ENCODE assay signal across 9 cellular contexts in genomic region chr15:55744026-55744655, GRCh38. TPM values are rescaled to one million over a fixed set of nuclear protein-coding genes. Genes with fewer than 3 reads are reported as not detected.
DNase-seq lines count a peak whose midpoint lies in the region; ATAC-seq, FAIRE-seq and TF ChIP-seq lines count a peak whose summit lies in the region.
"Had no signal": no experiment of that assay in that cellular context is flagged by ENCODE, and none has a peak within 500 bp of the region (broad histone marks: within the 10 kb centered on the region; RNA-seq: fewer than 3 reads in every experiment).

No MANE protein-coding gene starts in this region.

- H3K4me1 Mint-ChIP-seq in astrocyte (ENCODE audit: low read depth, unreplicated experiment), result no peaks in the 10 kb centered on the region
- H3K4me1 Mint-ChIP-seq in MCF 10A (ENCODE audit: insufficient read depth, unreplicated experiment), result no peaks in the 10 kb centered on the region

- H3K27me3 Mint-ChIP-seq in astrocyte (ENCODE audit: low read depth, unreplicated experiment), result peaks cover 5% of the 10 kb centered on the region
- H3K27me3 Mint-ChIP-seq in MCF 10A (ENCODE audit: insufficient read depth, unreplicated experiment), result no peaks in the 10 kb centered on the region

- intact Hi-C loops in HepG2 (cut with micrococcal nuclease; ENCODE audit: unreplicated experiment) (no loop called here), right lobe of liver (cut with DNase I) (no loop called here), MCF 10A (cut with micrococcal nuclease) (no loop called here)

- H3K4me2 ChIP-seq in HepG2 (ENCODE audit: low read depth, low read length) (peak overlapping the region; percentile 89), astrocyte (ENCODE audit: low read length) (peak overlapping the region; percentile 98)

- H2AFZ ChIP-seq in HepG2 (ENCODE audit: low read length) (peak overlapping the region; percentile 94), astrocyte (ENCODE audit: low read depth, low read length) (no peak overlapping the region)

- ATAC-seq in HepG2 (no peak), right lobe of liver (no peak), HG02840 (IDR thresholded peaks at IDR 0.05; ENCODE audit: low FRiP score, unreplicated experiment) (no peak), HG03097 (IDR thresholded peaks at IDR 0.05; ENCODE audit: low FRiP score, unreplicated experiment) (no peak)

- BruUV-seq in HepG2 (replicated peaks; lab: Mats Ljungman, UMichigan) (no TSS peak), MCF 10A (replicated peaks; lab: Mats Ljungman, UMichigan) (no TSS peak)

- H3K27ac Mint-ChIP-seq in astrocyte (ENCODE audit: unreplicated experiment) (peak overlapping the region; percentile 54), MCF 10A (ENCODE audit: low read depth, unreplicated experiment) (no peak overlapping the region)

- peaks cover 22% of the 10 kb centered on the region for H3K79me2 ChIP-seq in HepG2 (ENCODE audit: insufficient read depth, low read length)
- H3K79me2 ChIP-seq in astrocyte (ENCODE audit: insufficient read depth, low read length), result no peaks in the 10 kb centered on the region

- no peak for FAIRE-seq in HepG2 (lab: Jason Lieb, UNC)
- no peak for FAIRE-seq in astrocyte (lab: Jason Lieb, UNC)
- FAIRE-seq: islet of Langerhans had no signal

- no peak for TF ChIP-seq RAD21 in HepG2 (CRISPR knock-in tag; IDR thresholded peaks at IDR 0.05)

- CTCF ChIA-PET in HepG2 (lab: Yijun Ruan, JAX; ENCODE audit: low intra/inter-chr PET ratio, low total read pairs), result no interaction called here
- CTCF ChIA-PET in MCF 10A (lab: Yijun Ruan, JAX), result interaction anchor here (0.6 to 3.0 kb wide), 3 partner anchors 9 to 94 kb away, joined by 3 to 20 read pairs (median 3); no protein-coding TSS in a partner anchor

- H3K4me3 Mint-ChIP-seq in astrocyte (ENCODE audit: unreplicated experiment) (peak overlapping the region; percentile 84), MCF 10A (ENCODE audit: unreplicated experiment) (no peak overlapping the region)

- no peaks in the 10 kb centered on the region for H3K27me3 ChIP-seq in HepG2 (ENCODE audit: control insufficient read depth in 1 of 2, insufficient read depth in 2 of 2, low read length in 2 of 2)
- H3K27me3 ChIP-seq in right lobe of liver, result peaks cover 0 to 7% of the 10 kb centered on the region in 2 donors
- peaks cover 19% of the 10 kb centered on the region for H3K27me3 ChIP-seq in astrocyte (ENCODE audit: insufficient read depth, low read length)
- peaks cover 6% of the 10 kb centered on the region for H3K27me3 ChIP-seq in muscle layer of duodenum (ENCODE audit: low read depth, low read length)

- H3K9ac ChIP-seq in HepG2 (ENCODE audit: insufficient read depth, low read depth, low read length) (peak overlapping the region; percentile 77), astrocyte (ENCODE audit: low read length) (peak overlapping the region; percentile 63)

- TF ChIP-seq POLR2A in HepG2 (IDR thresholded peaks at IDR 0.05; ENCODE audit: insufficient read depth in 1 of 2, low read depth in 2 of 2, low read length in 2 of 2) (no peak), right lobe of liver (IDR thresholded peaks at IDR 0.05) (no peak)

- DNase-seq in HepG2 (ENCODE audit: low spot score) (no peak), right lobe of liver (no peak), astrocyte (ENCODE audit: low read depth) (no peak), SIG-M5 treated with dmso at 0.1 percent for 504 hours (lab: John Stamatoyannopoulos, UW; ENCODE audit: unreplicated experiment) (no peak), MCF 10A (ENCODE audit: unreplicated experiment) (no peak)

- in situ Hi-C loops in HepG2 (cut with HindIII; ENCODE audit: extremely low pct_ligation_motif_present, low pct_unique_long_range_greater_than_20kb), result no loop called here

- H3K4me1 ChIP-seq in HepG2 (ENCODE audit: insufficient read depth, low read length), result peaks cover 34% of the 10 kb centered on the region
- H3K4me1 ChIP-seq in right lobe of liver, result peaks cover 0 to 19% (median 0%) of the 10 kb centered on the region in 4 donors
- no peaks in the 10 kb centered on the region for H3K4me1 ChIP-seq in astrocyte (ENCODE audit: insufficient read depth, low read length)
- H3K4me1 ChIP-seq in muscle layer of duodenum (ENCODE audit: control insufficient read depth in 1 of 2, insufficient read depth in 2 of 2, low read length in 2 of 2), result no peaks in the 10 kb centered on the region

- H3K9me3 ChIP-seq in HepG2 (ENCODE audit: low read length), result no peaks in the 10 kb centered on the region
- no peaks in the 10 kb centered on the region for H3K9me3 ChIP-seq in right lobe of liver
- H3K9me3 ChIP-seq in astrocyte (ENCODE audit: insufficient read depth, low read depth, low read length), result no peaks in the 10 kb centered on the region
- H3K9me3 ChIP-seq in muscle layer of duodenum (ENCODE audit: control insufficient read depth in 1 of 2, low read length in 2 of 2), result no peaks in the 10 kb centered on the region

- no peak for TF ChIP-seq EP300 in HepG2 (IDR thresholded peaks at IDR 0.05; ENCODE audit: low read depth in 2 of 2, low read length in 2 of 2)
- TF ChIP-seq EP300 in HepG2 (CRISPR knock-in tag; IDR thresholded peaks at IDR 0.05; ENCODE audit: borderline replicate concordance), result no peak

- peak overlapping the region; percentile 73 to 81 (median 79) for H3K4me3 ChIP-seq in HepG2 (replicated peaks in 1 of 3; ENCODE audit: insufficient read depth in 1 of 3, low read depth in 2 of 3, low read length in 3 of 3)
- H3K4me3 ChIP-seq in right lobe of liver, result no peak overlapping the region
- peak overlapping the region; percentile 63 for H3K4me3 ChIP-seq in astrocyte (ENCODE audit: insufficient read depth, low read depth, low read length)
- peak overlapping the region; percentile 57 to 96 for H3K4me3 ChIP-seq in muscle layer of duodenum (ENCODE audit: low read depth in 1 of 2, low read length in 2 of 2)

- H4K20me1 ChIP-seq in HepG2 (ENCODE audit: insufficient read depth, low read length) (no peaks in the 10 kb centered on the region), astrocyte (ENCODE audit: insufficient read depth, low read length) (no peaks in the 10 kb centered on the region)

- H3K27ac ChIP-seq in HepG2 (ENCODE audit: extremely low read length, insufficient read depth, low read length) (no peak overlapping the region), right lobe of liver (no peak overlapping the region), astrocyte (ENCODE audit: low read depth, low read length) (no peak overlapping the region), muscle layer of duodenum (ENCODE audit: low read length) (no peak overlapping the region)

- H3K36me3 Mint-ChIP-seq in astrocyte (ENCODE audit: low read depth, unreplicated experiment) (no peaks in the 10 kb centered on the region), MCF 10A (ENCODE audit: insufficient read depth, unreplicated experiment) (no peaks in the 10 kb centered on the region)

- H3K9me3 Mint-ChIP-seq in astrocyte (ENCODE audit: unreplicated experiment) (no peaks in the 10 kb centered on the region), MCF 10A (ENCODE audit: unreplicated experiment) (no peaks in the 10 kb centered on the region)

- no peak for TF ChIP-seq CTCF in HepG2 (CRISPR knock-in tag; IDR thresholded peaks at IDR 0.05)
- TF ChIP-seq CTCF in right lobe of liver (IDR thresholded peaks at IDR 0.05), result no peak
- no peak for TF ChIP-seq CTCF in astrocyte (IDR thresholded peaks at IDR 0.05; ENCODE audit: insufficient read depth, low read depth, low read length)
- no peak for TF ChIP-seq CTCF in MCF 10A (IDR thresholded peaks at IDR 0.05; ENCODE audit: unreplicated experiment)

- WGBS in HepG2 (ENCODE audit: low lambda C conversion rate), result 41% methylated on average over 16 of the region's 16 CpGs
- 70% methylated on average over 8 of the region's 16 CpGs for WGBS in right lobe of liver (ENCODE audit: insufficient coverage, low coverage, low lambda C conversion rate, missing lambda C conversion rate)

- H3K36me3 ChIP-seq in HepG2 (replicated peaks in 1 of 2; ENCODE audit: control insufficient read depth in 1 of 2, insufficient read depth in 2 of 2, low read length in 2 of 2) (peaks cover 0 to 5% of the 10 kb centered on the region in 2 experiments; a peak in 1 of 5 replicates), right lobe of liver (no peaks in the 10 kb centered on the region), astrocyte (ENCODE audit: insufficient read depth, low read length) (no peaks in the 10 kb centered on the region), muscle layer of duodenum (ENCODE audit: control insufficient read depth in 1 of 2, insufficient read depth in 2 of 2, low read length in 2 of 2) (no peaks in the 10 kb centered on the region)

- POLR2A ChIA-PET in HepG2 (lab: Yijun Ruan, JAX) (no interaction called here), MCF 10A (lab: Yijun Ruan, JAX) (interaction anchor here (0.6 kb wide), 1 partner anchor 50 kb away, joined by 3 read pairs; no protein-coding TSS in a partner anchor)

RNA-seq across cellular contexts. Expression of gene PRTG, which starts 1.2 kb away (rescaled TPM):
- 17.1 and 22.3 TPM in 2 replicates for total RNA-seq in HepG2 (2016; rRNA removed; fragmentation: Illumina TruSeq; extraction: Trizol)
- total RNA-seq in HepG2 (2016; cell fraction: cytosol; rRNA removed; fragmentation: Illumina TruSeq; extraction: Trizol; ENCODE audit: low read depth), result 2.3 and 2.9 TPM in 2 replicates
- 17.1 and 19.9 TPM in 2 replicates for total RNA-seq in HepG2 (2016; cell fraction: insoluble cytoplasmic fraction; rRNA removed; fragmentation: Illumina TruSeq; extraction: Trizol)
- 6.8 and 7.4 TPM in 2 replicates for total RNA-seq in HepG2 (2016; cell fraction: membrane; rRNA removed; fragmentation: Illumina TruSeq; extraction: Trizol)
- 37.3 and 41.9 TPM in 2 replicates for total RNA-seq in HepG2 (2016; cell fraction: nucleus; rRNA removed; fragmentation: Illumina TruSeq; extraction: Trizol)
- 9.7 and 13.2 TPM in 2 replicates for polyA plus RNA-seq in HepG2 (2011; rRNA removed)
- 6.9 and 9.7 TPM in 2 replicates for polyA plus RNA-seq in HepG2 (2011; cell fraction: cytosol; rRNA removed)
- 7.0 and 7.1 TPM in 2 replicates for polyA plus RNA-seq in HepG2 (2011; cell fraction: nucleus; rRNA removed)
- polyA plus RNA-seq in HepG2 (2012), result 11.5 and 14.3 TPM in 2 replicates
- 1.2 and 1.6 TPM in 2 replicates for polyA plus RNA-seq in HepG2 (2016; cell fraction: cytosol; fragmentation: Illumina TruSeq; extraction: Trizol; ENCODE audit: low read depth)
- 7.2 TPM in 2 replicates for polyA plus RNA-seq in HepG2 (2016; cell fraction: insoluble cytoplasmic fraction; fragmentation: Illumina TruSeq; extraction: Trizol; ENCODE audit: low read depth)
- polyA plus RNA-seq in HepG2 (2016; cell fraction: membrane; fragmentation: Illumina TruSeq; extraction: Trizol; ENCODE audit: low read depth), result 1.9 TPM in 2 replicates
- polyA plus RNA-seq in HepG2 (2016; cell fraction: nucleus; fragmentation: Illumina TruSeq; extraction: Trizol; ENCODE audit: insufficient read depth, low read depth), result 13.3 and 15.6 TPM in 2 replicates
- 13.5 and 48.7 TPM in 2 replicates for polyA minus RNA-seq in HepG2 (2011; rRNA and poly(A)+ RNA removed; ENCODE audit: low replicate concordance)
- 36.5 and 37.5 TPM in 2 replicates for polyA minus RNA-seq in HepG2 (2011; cell fraction: cytosol; rRNA and poly(A)+ RNA removed)
- polyA minus RNA-seq in HepG2 (2011; cell fraction: nucleus; rRNA and poly(A)+ RNA removed), result 48.2 and 59.2 TPM in 2 replicates
- total RNA-seq in right lobe of liver, result under 1 TPM; 0.06 to 0.22 (median 0.12) TPM
- total RNA-seq in astrocyte, result 13.6 and 39.4 TPM in 2 replicates
- total RNA-seq in MCF 10A (2022), result 1.3 and 3.5 TPM in 2 replicates

Comparison
In these comparisons a context has a peak if more than half of its experiments do, and no peak if none do; other contexts are left out.
1. H3K4me3 ChIP-seq: peak in HepG2 (3 of 3), astrocyte (single experiment) and muscle layer of duodenum (2 of 2); none in right lobe of liver (0 of 3).